In the genomic region with DNA sequence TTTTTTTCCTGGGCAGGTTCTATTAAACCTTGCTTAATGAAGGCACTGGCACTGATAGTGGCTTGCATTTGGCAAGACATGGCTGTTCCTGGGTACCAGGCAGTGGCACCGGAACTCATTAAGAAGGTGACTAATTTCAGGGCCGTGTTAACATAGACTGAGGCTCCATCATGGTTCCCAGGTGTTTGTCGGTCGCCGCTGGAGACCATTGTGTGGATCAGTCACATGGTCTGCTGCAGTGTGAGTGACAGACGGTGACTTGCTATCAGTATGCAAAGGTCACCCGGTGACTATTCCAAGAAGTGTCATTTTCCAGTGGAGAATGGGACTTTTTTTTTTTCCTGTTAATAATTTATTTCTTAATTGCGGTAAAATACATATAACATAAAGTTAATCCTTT, we compare ENCODE assay signal across 1 cellular context.
TF ChIP-seq lines count a peak whose summit lies in the region.

No MANE protein-coding gene starts in this region.

TF ChIP-seq in HCT116, 20 proteins besides CTCF, POLR2A, EP300 and RAD21 (continued from another document):
- TF ChIP-seq, protein P1, sequence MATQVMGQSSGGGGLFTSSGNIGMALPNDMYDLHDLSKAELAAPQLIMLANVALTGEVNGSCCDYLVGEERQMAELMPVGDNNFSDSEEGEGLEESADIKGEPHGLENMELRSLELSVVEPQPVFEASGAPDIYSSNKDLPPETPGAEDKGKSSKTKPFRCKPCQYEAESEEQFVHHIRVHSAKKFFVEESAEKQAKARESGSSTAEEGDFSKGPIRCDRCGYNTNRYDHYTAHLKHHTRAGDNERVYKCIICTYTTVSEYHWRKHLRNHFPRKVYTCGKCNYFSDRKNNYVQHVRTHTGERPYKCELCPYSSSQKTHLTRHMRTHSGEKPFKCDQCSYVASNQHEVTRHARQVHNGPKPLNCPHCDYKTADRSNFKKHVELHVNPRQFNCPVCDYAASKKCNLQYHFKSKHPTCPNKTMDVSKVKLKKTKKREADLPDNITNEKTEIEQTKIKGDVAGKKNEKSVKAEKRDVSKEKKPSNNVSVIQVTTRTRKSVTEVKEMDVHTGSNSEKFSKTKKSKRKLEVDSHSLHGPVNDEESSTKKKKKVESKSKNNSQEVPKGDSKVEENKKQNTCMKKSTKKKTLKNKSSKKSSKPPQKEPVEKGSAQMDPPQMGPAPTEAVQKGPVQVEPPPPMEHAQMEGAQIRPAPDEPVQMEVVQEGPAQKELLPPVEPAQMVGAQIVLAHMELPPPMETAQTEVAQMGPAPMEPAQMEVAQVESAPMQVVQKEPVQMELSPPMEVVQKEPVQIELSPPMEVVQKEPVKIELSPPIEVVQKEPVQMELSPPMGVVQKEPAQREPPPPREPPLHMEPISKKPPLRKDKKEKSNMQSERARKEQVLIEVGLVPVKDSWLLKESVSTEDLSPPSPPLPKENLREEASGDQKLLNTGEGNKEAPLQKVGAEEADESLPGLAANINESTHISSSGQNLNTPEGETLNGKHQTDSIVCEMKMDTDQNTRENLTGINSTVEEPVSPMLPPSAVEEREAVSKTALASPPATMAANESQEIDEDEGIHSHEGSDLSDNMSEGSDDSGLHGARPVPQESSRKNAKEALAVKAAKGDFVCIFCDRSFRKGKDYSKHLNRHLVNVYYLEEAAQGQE (IDR thresholded peaks at IDR 0.05; ENCODE audit: low read depth): no peak
- TF ChIP-seq EZH2phosphoT487 (IDR thresholded peaks at IDR 0.05; ENCODE audit: borderline replicate concordance) (no peak), JUND (IDR thresholded peaks at IDR 0.05) (no peak), EZH2 (IDR thresholded peaks at IDR 0.05) (no peak)
